Comparison of ENCODE assay signal across 13 cellular contexts in the genomic region with DNA sequence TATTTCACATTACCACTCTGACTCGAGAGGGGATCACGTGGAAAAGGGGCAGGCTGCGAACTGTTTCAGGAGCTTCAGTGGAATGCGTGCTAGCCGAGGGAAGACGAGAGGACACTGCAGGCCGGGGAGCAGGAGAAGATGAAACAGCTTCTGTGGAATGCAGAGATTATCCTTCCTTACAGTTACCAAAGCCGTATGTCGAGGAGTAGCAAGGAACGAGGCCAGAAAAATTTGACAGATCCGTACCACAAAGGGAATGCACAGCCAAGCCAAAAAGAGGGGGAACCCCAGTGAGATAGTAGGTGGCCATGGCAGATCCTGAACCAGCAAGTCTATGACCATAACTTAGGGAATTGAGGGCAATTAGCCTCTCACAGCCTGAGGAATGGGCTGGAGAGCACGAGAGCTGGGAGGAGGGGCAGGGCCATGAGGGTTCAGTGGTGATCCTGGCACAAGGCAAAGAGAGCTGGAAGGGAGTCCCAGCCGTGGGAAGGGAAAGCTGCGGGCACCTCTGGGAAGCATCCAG. TPM values are rescaled to one million over a fixed set of nuclear protein-coding genes. Genes with fewer than 3 reads are reported as not detected.
A peak's percentile ranks its signal among the peaks of the same experiment; 100 is the strongest.
DNase-seq lines count a peak whose midpoint lies in the region; ATAC-seq and TF ChIP-seq lines count a peak whose summit lies in the region.
"Had no signal": no experiment of that assay in that cellular context is flagged by ENCODE, and none has a peak within 500 bp of the region (broad histone marks: within the 10 kb centered on the region; RNA-seq: fewer than 3 reads in every experiment).

No MANE protein-coding gene starts in this region.

- peak overlapping the region; percentile 46 for H3K4me3 Mint-ChIP-seq in osteocyte (ENCODE audit: unreplicated experiment)

- no peaks in the 10 kb centered on the region for H3K9me3 Mint-ChIP-seq in osteocyte (ENCODE audit: unreplicated experiment)

- H3K36me3 ChIP-seq in ascending aorta: no peaks in the 10 kb centered on the region

- no peaks in the 10 kb centered on the region for H3K27me3 ChIP-seq in ascending aorta

- H3K27ac ChIP-seq in ascending aorta: peak overlapping the region; percentile 95 to 99

- no peaks in the 10 kb centered on the region for H3K27me3 Mint-ChIP-seq in osteocyte (ENCODE audit: unreplicated experiment)

- TF ChIP-seq CTCF in AG09309 (IDR thresholded peaks at IDR 0.05; ENCODE audit: control insufficient read depth, insufficient read depth, low read depth, low read length, missing control alignments): no peak
- no peak for TF ChIP-seq CTCF in ascending aorta (IDR thresholded peaks at IDR 0.05)
- TF ChIP-seq CTCF in osteocyte (IDR thresholded peaks at IDR 0.05): no peak

- H3K27ac Mint-ChIP-seq in osteocyte (ENCODE audit: unreplicated experiment): peak overlapping the region; percentile 94

- H3K9me3 ChIP-seq in ascending aorta: no peaks in the 10 kb centered on the region

- DNase-seq in AG09309 (ENCODE audit: low read depth) (no peak), ascending aorta (ENCODE audit: low spot score in 2 of 2) (peak in 1 of 2 donors; percentile 66), left ventricle myocardium superior (peak; percentile 23), osteocyte (ENCODE audit: extremely low spot score, unreplicated experiment) (peak; percentile 77), DMS79 treated with DMSO at 0.1 percent for 48 hours (lab: John Stamatoyannopoulos, UW) (no peak), DMS53 (lab: John Stamatoyannopoulos, UW) (no peak), amygdala (lab: John Stamatoyannopoulos, UW) (no peak), CD1c-positive myeloid dendritic cell (ENCODE audit: extremely low spot score) (no peak)
- DNase-seq: activated CD4-positive, CD25-positive, alpha-beta regulatory T cell; activated naive CD4-positive, alpha-beta T cell; C1 segment of cervical spinal cord; effector memory CD4-positive, alpha-beta T cell; NCI-H510A had no signal

- H3K4me1 ChIP-seq in ascending aorta: peaks cover 20 to 56% of the 10 kb centered on the region in 2 donors

- H3K36me3 Mint-ChIP-seq in osteocyte (ENCODE audit: unreplicated experiment): peaks cover 47% of the 10 kb centered on the region

- peak; percentile 2 for ATAC-seq in left ventricle myocardium superior

- intact Hi-C loops in ascending aorta (cut with DNase I): loop anchor here (5.0 kb wide), 1 partner anchor 34 kb away; no protein-coding TSS in a partner anchor
- intact Hi-C loops in left ventricle myocardium superior (cut with micrococcal nuclease): loop anchor here (10.0 kb wide), 2 partner anchors 67 to 113 kb away; no protein-coding TSS in a partner anchor

- H3K4me1 Mint-ChIP-seq in osteocyte (ENCODE audit: unreplicated experiment): peaks cover 78% of the 10 kb centered on the region

- H3K4me3 ChIP-seq in AG09309 (ENCODE audit: control insufficient read depth, low read depth, low read length) (peak overlapping the region; percentile 11; the same call in 1 of the 2 replicates), ascending aorta (peak overlapping the region; percentile 2 to 84)

RNA-seq across cellular contexts. Expression of a gene that starts 5.3 kb away (rescaled TPM):
- 756 TPM for total RNA-seq in ascending aorta
- 119 TPM for total RNA-seq in left ventricle myocardium superior
- 3,181 and 3,589 TPM in 2 replicates for total RNA-seq in osteocyte

RNA-seq across cellular contexts. Expression of a gene that starts 5.4 kb away (rescaled TPM):
- total RNA-seq in ascending aorta: 1,227 TPM
- 126 TPM for total RNA-seq in left ventricle myocardium superior
- total RNA-seq in osteocyte: 2,001 and 2,067 TPM in 2 replicates

Comparison
In these comparisons a context has a peak if more than half of its experiments do, and no peak if none do; other contexts are left out.
1. DNase-seq: peak in left ventricle myocardium superior (single experiment) and osteocyte (single experiment); none in AG09309 (single experiment), DMS79 treated with DMSO at 0.1 percent for 48 hours (single experiment), DMS53 (single experiment), amygdala (0 of 56) and CD1c-positive myeloid dendritic cell (single experiment).